Comparison of ENCODE assay signal across 8 cellular contexts in the genomic region with DNA sequence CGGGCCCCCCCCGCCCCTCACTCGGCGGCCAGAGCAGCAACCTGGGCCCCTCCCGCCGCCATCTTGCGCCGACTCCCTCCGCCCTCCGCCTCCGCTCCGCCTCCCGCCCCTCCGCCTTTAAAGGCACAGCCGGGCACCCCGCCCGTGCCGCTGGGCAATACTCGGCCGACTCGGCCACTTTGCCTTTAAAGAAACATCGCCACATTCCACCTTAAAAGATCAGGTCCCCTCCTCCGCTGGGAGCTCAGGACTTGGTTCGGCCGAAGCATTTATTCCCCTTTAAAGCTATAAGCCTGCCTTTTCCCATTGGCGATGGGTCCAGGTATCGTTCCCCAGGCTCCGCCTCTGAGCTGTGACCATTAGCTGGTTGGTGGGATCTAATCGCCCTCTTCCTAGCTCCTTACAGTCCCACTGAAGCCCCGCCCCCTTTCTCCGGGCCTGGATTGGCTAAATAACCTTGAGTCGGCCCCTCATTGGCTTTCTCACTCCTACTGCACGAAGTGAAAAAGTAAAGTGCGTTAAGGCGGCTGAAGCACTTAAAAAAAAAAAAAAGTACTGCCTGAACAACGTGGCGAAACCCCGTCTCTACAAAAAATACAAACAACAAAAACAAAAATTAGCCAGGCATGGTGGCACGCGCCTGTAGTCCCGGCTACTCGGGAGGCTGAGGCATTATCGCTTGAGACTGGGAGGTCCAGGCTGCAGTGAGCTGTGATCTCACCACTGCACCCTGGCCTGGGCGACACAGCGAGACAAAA. TPM values are rescaled to one million over a fixed set of nuclear protein-coding genes. Genes with fewer than 3 reads are reported as not detected.
DNase-seq lines count a peak whose midpoint lies in the region; ATAC-seq, FAIRE-seq and TF ChIP-seq lines count a peak whose summit lies in the region.

A gene with protein sequence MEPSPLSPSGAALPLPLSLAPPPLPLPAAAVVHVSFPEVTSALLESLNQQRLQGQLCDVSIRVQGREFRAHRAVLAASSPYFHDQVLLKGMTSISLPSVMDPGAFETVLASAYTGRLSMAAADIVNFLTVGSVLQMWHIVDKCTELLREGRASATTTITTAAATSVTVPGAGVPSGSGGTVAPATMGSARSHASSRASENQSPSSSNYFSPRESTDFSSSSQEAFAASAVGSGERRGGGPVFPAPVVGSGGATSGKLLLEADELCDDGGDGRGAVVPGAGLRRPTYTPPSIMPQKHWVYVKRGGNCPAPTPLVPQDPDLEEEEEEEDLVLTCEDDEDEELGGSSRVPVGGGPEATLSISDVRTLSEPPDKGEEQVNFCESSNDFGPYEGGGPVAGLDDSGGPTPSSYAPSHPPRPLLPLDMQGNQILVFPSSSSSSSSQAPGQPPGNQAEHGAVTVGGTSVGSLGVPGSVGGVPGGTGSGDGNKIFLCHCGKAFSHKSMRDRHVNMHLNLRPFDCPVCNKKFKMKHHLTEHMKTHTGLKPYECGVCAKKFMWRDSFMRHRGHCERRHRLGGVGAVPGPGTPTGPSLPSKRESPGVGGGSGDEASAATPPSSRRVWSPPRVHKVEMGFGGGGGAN (minus strand): TSS at position 77 of the 758 bp plus-strand sequence. CDS start 828 bp downstream, outside the sequence.

- peak; percentile 58 for TF ChIP-seq POLR2A in erythroblast (IDR thresholded peaks at IDR 0.05; ENCODE audit: low read length)

- CTCF ChIA-PET in PC-9 (lab: Charles Lee): interaction anchor here (0.6 to 0.7 kb wide), 3 partner anchors 18 to 1126 kb away, joined by 3 to 6 read pairs (median 4); no protein-coding TSS in a partner anchor

- peaks cover 55% of the 10 kb centered on the region for H3F3A ChIP-seq in PC-9 (ENCODE audit: insufficient read depth, low read depth)

- DNase-seq in D721Med (ENCODE audit: insufficient read length, low spot score) (peak; percentile 87), PC-9 (peak; percentile 97 to 98), erythroblast (lab: John Stamatoyannopoulos, UW) (peak; percentile 97 to 98)
- DNase-seq in Jurkat, Clone E6-1 (ENCODE audit: low read depth, low spot score): peak; percentile 98
- DNase-seq in activated T-cell treated with anti-CD3 and anti-CD28 coated beads, Interleukin-2, amount 50 U/mL, for 24 hours: peak; percentile 96
- peak; percentile 85 to 94 for DNase-seq in stimulated activated CD8-positive, alpha-beta memory T cell treated with anti-CD3 and anti-CD28 coated beads, Interleukin-7, amount 100 ng/mL, for 1 hour (ENCODE audit: low read depth in 2 of 2)

- H3K27ac ChIP-seq in PC-9: peak within 1 kb of the TSS; percentile 66

- H3K27me3 Mint-ChIP-seq in activated T-cell treated with anti-CD3 and anti-CD28 coated beads, Interleukin-2, amount 50 U/mL, for 24 hours: no peaks in the 10 kb centered on the region

- peaks cover 72% of the 10 kb centered on the region for H3K4me1 Mint-ChIP-seq in activated T-cell treated with anti-CD3 and anti-CD28 coated beads, Interleukin-2, amount 50 U/mL, for 24 hours (ENCODE audit: low read depth)

- H4K20me1 ChIP-seq in PC-9 (ENCODE audit: insufficient read depth): no peaks in the 10 kb centered on the region

- BruUV-seq in PC-9 (replicated peaks; lab: Mats Ljungman, UMichigan): no TSS peak

- peak within 1 kb of the TSS; percentile 81 for H3K4me3 ChIP-seq in Jurkat, Clone E6-1 (ENCODE audit: low read length)
- H3K4me3 ChIP-seq in PC-9 (peak within 1 kb of the TSS; percentile 49), mucosa of stomach (ENCODE audit: low read length) (peak within 1 kb of the TSS; percentile 54)

- H3K36me3 Mint-ChIP-seq in activated T-cell treated with anti-CD3 and anti-CD28 coated beads, Interleukin-2, amount 50 U/mL, for 24 hours (ENCODE audit: low read depth): peaks cover 79% of the 10 kb centered on the region

- H3K9me3 Mint-ChIP-seq in activated T-cell treated with anti-CD3 and anti-CD28 coated beads, Interleukin-2, amount 50 U/mL, for 24 hours: no peaks in the 10 kb centered on the region

- FAIRE-seq in D721Med (lab: Jason Lieb, UNC): no peak

- H2AFZ ChIP-seq in PC-9: peak within 1 kb of the TSS; percentile 69

- H3K4me2 ChIP-seq in PC-9: peak within 1 kb of the TSS; percentile 97

- peak within 1 kb of the TSS; percentile 98 for H3K27ac Mint-ChIP-seq in activated T-cell treated with anti-CD3 and anti-CD28 coated beads, Interleukin-2, amount 50 U/mL, for 24 hours

- peak; percentile 46 for ATAC-seq in GM21529 (IDR thresholded peaks at IDR 0.05; ENCODE audit: unreplicated experiment)

- peaks cover 55% of the 10 kb centered on the region for H3K79me2 ChIP-seq in PC-9 (ENCODE audit: low read depth)

- H3K9me3 ChIP-seq in PC-9 (ENCODE audit: insufficient read depth, low read depth) (no peaks in the 10 kb centered on the region), mucosa of stomach (ENCODE audit: control insufficient read depth, low read length) (no peaks in the 10 kb centered on the region)

- TF ChIP-seq CTCF in D721Med (IDR thresholded peaks at IDR 0.05; ENCODE audit: insufficient read depth, missing control alignments) (no peak), PC-9 (conservative IDR thresholded peaks at IDR 0.05) (no peak)

- H3K36me3 ChIP-seq in PC-9 (ENCODE audit: low read depth) (peaks cover 20% of the 10 kb centered on the region; the same call in 1 of the 2 replicates), mucosa of stomach (ENCODE audit: control insufficient read depth, insufficient read depth, low read length) (peaks cover 21% of the 10 kb centered on the region)

- peak within 1 kb of the TSS; percentile 40 for H3K9ac ChIP-seq in mucosa of stomach (ENCODE audit: low read length)

- POLR2A ChIA-PET in PC-9 (lab: Charles Lee; ENCODE audit: unreplicated experiment): interaction anchor here (0.5 to 1.2 kb wide), 17 partner anchors 17 to 1064 kb away, joined by 3 to 25 read pairs (median 5); a partner anchor contains a TSS

- no peaks in the 10 kb centered on the region for H3K27me3 ChIP-seq in PC-9 (ENCODE audit: insufficient read depth, low read depth)
- H3K27me3 ChIP-seq in mucosa of stomach (ENCODE audit: control insufficient read depth, insufficient read depth, low read length): no peaks in the 10 kb centered on the region

- H3K4me1 ChIP-seq in PC-9 (replicated peaks; ENCODE audit: insufficient read depth): peaks cover 51% of the 10 kb centered on the region
- peaks cover 56% of the 10 kb centered on the region for H3K4me1 ChIP-seq in mucosa of stomach (ENCODE audit: control insufficient read depth, insufficient read depth, low read length)

- H3K9me2 ChIP-seq in PC-9 (ENCODE audit: insufficient read depth): no peaks in the 10 kb centered on the region

- intact Hi-C loops in PC-9 (cut with micrococcal nuclease; ENCODE audit: unreplicated experiment): loop anchor here (10.0 kb wide), 1 partner anchor 257 kb away; no protein-coding TSS in a partner anchor

- H3K4me3 Mint-ChIP-seq in activated T-cell treated with anti-CD3 and anti-CD28 coated beads, Interleukin-2, amount 50 U/mL, for 24 hours: peak within 1 kb of the TSS; percentile 99

RNA-seq across cellular contexts. Expression of the gene that starts here (rescaled TPM):
- polyA plus RNA-seq in Jurkat, Clone E6-1 (2012; ENCODE audit: insufficient read depth, insufficient read length): 11.4 TPM
- total RNA-seq in PC-9 (2021): 16.5 and 20.8 TPM in 2 replicates

Comparison
In these comparisons a context has a peak if more than half of its experiments do, and no peak if none do; other contexts are left out.
1. Peak in every context shown above with its lines: DNase-seq, ATAC-seq, H3K4me3 ChIP-seq and H3K27ac ChIP-seq.